Comparison of ENCODE assay signal across 1 cellular context in the genomic region with DNA sequence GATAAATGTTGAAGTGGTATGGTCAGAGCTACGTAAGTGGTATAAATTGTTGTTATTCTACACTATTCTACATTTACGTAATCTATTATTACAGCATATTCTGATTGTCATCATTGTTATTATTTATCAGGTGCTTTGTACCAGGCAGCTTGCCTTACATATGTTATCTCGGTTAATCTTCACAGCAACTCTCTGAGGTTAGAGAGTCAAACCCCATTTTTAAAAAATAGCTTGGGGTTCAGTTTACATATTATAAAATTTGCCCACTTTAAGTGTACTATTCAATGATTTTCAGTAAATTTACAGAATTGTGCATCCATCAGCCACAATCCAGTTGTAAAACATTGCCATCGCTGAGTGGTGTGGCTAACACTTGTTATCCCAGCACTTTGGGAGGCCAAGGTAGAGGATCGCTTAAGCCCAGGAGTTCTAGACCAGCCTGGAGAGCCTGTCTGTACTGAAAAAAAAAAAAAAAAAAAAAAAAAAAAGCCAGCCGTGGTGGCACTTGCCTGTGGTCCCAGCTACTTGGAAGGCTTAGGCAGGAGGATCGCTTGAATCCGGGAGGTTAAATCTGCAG.
TF ChIP-seq lines count a peak whose summit lies in the region.

No MANE protein-coding gene starts in this region.

TF ChIP-seq in GM12878, 131 proteins besides CTCF, POLR2A, EP300 and RAD21:
- TF ChIP-seq CREM (IDR thresholded peaks at IDR 0.05; ENCODE audit: low read depth) = no peak
- TF ChIP-seq, protein P1, sequence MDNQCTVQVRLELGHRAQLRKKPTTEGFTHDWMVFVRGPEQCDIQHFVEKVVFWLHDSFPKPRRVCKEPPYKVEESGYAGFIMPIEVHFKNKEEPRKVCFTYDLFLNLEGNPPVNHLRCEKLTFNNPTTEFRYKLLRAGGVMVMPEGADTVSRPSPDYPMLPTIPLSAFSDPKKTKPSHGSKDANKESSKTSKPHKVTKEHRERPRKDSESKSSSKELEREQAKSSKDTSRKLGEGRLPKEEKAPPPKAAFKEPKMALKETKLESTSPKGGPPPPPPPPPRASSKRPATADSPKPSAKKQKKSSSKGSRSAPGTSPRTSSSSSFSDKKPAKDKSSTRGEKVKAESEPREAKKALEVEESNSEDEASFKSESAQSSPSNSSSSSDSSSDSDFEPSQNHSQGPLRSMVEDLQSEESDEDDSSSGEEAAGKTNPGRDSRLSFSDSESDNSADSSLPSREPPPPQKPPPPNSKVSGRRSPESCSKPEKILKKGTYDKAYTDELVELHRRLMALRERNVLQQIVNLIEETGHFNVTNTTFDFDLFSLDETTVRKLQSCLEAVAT (IDR thresholded peaks at IDR 0.05) = 0 out of 2 replicates have a peak, but pooled peaks have one; percentile 3
